In the genomic region with DNA sequence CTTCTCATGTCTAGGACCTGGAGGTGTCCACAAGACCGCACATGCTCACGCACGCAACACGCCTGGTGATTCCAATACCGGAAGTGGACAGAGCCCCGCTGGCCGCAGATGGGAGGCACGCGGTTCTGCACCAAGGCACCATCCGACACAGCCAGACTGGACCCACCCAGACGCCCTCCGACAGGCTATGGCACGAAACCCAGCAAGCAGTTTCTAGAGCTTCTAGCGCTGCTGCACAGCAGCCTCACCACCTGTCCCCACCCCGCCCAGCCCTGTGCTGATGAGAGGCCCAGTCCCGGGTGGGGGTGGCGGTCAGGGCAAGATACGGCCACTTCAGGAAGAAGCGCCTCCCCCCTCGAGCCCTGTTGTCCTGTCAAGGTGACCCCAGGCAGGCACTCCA, we compare ENCODE assay signal across 12 cellular contexts. TPM values are rescaled to one million over a fixed set of nuclear protein-coding genes. Genes with fewer than 3 reads are reported as not detected.
DNase-seq lines count a peak whose midpoint lies in the region; FAIRE-seq lines count a peak whose summit lies in the region.
"Had no signal": no experiment of that assay in that cellular context is flagged by ENCODE, and none has a peak within 500 bp of the region (broad histone marks: within the 10 kb centered on the region; RNA-seq: fewer than 3 reads in every experiment).

No MANE protein-coding gene starts in this region.

- FAIRE-seq in HTR-8/SVneo (lab: Jason Lieb, UNC), result peak; percentile 33
- no peak for FAIRE-seq in small intestine (lab: Jason Lieb, UNC)

- peak overlapping the region; percentile 69 for H3K27ac ChIP-seq in duodenal mucosa (ENCODE audit: low read depth, low read length)
- H3K27ac ChIP-seq in small intestine (ENCODE audit: low read depth in 1 of 2, low read length in 1 of 2), result peak overlapping the region; percentile 84 to 89

- H3K9me3 ChIP-seq in duodenal mucosa (ENCODE audit: control insufficient read depth in 1 of 2, low read length in 2 of 2), result no peaks in the 10 kb centered on the region
- H3K9me3 ChIP-seq in small intestine (ENCODE audit: control insufficient read depth, low read depth), result no peaks in the 10 kb centered on the region
- H3K9me3 ChIP-seq in MG63, result no peaks in the 10 kb centered on the region

- H3K4me3 ChIP-seq in duodenal mucosa (ENCODE audit: low read depth in 1 of 2, low read length in 2 of 2) (no peak overlapping the region), small intestine (ENCODE audit: low read depth in 1 of 2, low read length in 2 of 2) (no peak overlapping the region), MG63 (no peak overlapping the region)

- H3K36me3 ChIP-seq in duodenal mucosa (ENCODE audit: control insufficient read depth in 1 of 2, insufficient read depth in 2 of 2, low read length in 2 of 2), result peaks cover 9 to 46% of the 10 kb centered on the region in 2 donors
- H3K36me3 ChIP-seq in small intestine (ENCODE audit: control insufficient read depth in 2 of 2, insufficient read depth in 2 of 2, low read length in 2 of 2), result peaks cover 2 to 4% of the 10 kb centered on the region in 2 donors
- H3K36me3 ChIP-seq in MG63, result peaks cover 92% of the 10 kb centered on the region

- DNase-seq in HTR-8/SVneo (ENCODE audit: insufficient read length, low spot score) (no peak), small intestine (peak; percentile 50), pons (ENCODE audit: low spot score) (no peak), MG63 (no peak)
- DNase-seq: C1 segment of cervical spinal cord, MM.1S, NCI-H1105, NCI-H187 treated with DMSO at 0.1 percent for 48 hours, NCI-H446, NCI-H774, SIG-M5 had no signal

- H3K9ac ChIP-seq in duodenal mucosa (ENCODE audit: low read depth in 1 of 2, low read length in 2 of 2), result peak overlapping the region; percentile 40 to 60

- 72 to 87% (median 75%) methylated on average over 17 to 20 of the region's 20 CpGs for WGBS in small intestine, 3 donors

- peaks cover 31 to 41% of the 10 kb centered on the region in 2 donors for H3K4me1 ChIP-seq in duodenal mucosa (ENCODE audit: control insufficient read depth in 1 of 2, insufficient read depth in 2 of 2, low read length in 2 of 2)
- peaks cover 0 to 4% of the 10 kb centered on the region in 2 donors for H3K4me1 ChIP-seq in small intestine (ENCODE audit: control insufficient read depth in 2 of 2, insufficient read depth in 1 of 2, low read depth in 1 of 2, low read length in 1 of 2)

- H3K27me3 ChIP-seq in duodenal mucosa (ENCODE audit: control insufficient read depth in 1 of 2, insufficient read depth in 2 of 2, low read length in 2 of 2) (no peaks in the 10 kb centered on the region), small intestine (ENCODE audit: control insufficient read depth in 2 of 2, insufficient read depth in 2 of 2, low read length in 2 of 2) (no peaks in the 10 kb centered on the region), MG63 (no peaks in the 10 kb centered on the region)

RNA-seq across cellular contexts. Expression of a gene that starts 11.4 kb away (rescaled TPM):
- polyA plus RNA-seq in small intestine, result 100 to 1,000 TPM; 166 to 269 (median 206) TPM
- 335 and 636 TPM in 2 replicates for total RNA-seq in MG63 (2014; rRNA removed; shearing (Covaris generic); ENCODE audit: low replicate concordance)

RNA-seq across cellular contexts. Expression of a gene that starts 28.9 kb away (rescaled TPM):
- polyA plus RNA-seq in small intestine, result 10 to 100 TPM; 29.1 to 47.0 (median 30.3) TPM
- total RNA-seq in MG63 (2014; rRNA removed; shearing (Covaris generic); ENCODE audit: low replicate concordance), result 5.5 and 11.2 TPM in 2 replicates

RNA-seq across cellular contexts. Expression of a gene that starts 30.1 kb away (rescaled TPM):
- polyA plus RNA-seq in small intestine, result 100 to 1,000 TPM; 129 to 211 (median 159) TPM
- 85.7 and 102 TPM in 2 replicates for total RNA-seq in MG63 (2014; rRNA removed; shearing (Covaris generic); ENCODE audit: low replicate concordance)

RNA-seq across cellular contexts. Expression of a gene that starts 37.2 kb away (rescaled TPM):
- polyA plus RNA-seq in small intestine, result 10 to 100 TPM in 1 of 3 donors, 1 to 10 TPM in 2; 1.5 to 15.2 (median 5.4) TPM
- 0.03 and 0.05 TPM in 2 replicates for total RNA-seq in MG63 (2014; rRNA removed; shearing (Covaris generic); ENCODE audit: low replicate concordance)
